In genomic region chr18:13137939-13138821, GRCh38 we compare ENCODE assay signal across 1 cellular context.
TF ChIP-seq lines count a peak whose summit lies in the region.

No MANE protein-coding gene starts in this region.

TF ChIP-seq in HepG2, 621 proteins besides CTCF, POLR2A, EP300 and RAD21 (continued from another document and continues in another):
- TF ChIP-seq GPBP1L1 (CRISPR knock-in tag; IDR thresholded peaks at IDR 0.05) (no peak), TAF15 (IDR thresholded peaks at IDR 0.05; ENCODE audit: low read depth, low read length, poor library complexity, severe bottlenecking) (no peak), IRX3 (CRISPR knock-in tag; IDR thresholded peaks at IDR 0.05; ENCODE audit: borderline replicate concordance, low read depth) (no peak), PAXIP1 (CRISPR knock-in tag; conservative IDR thresholded peaks at IDR 0.05) (peak; percentile 48; the same call in 1 of the 2 replicates), TSC22D2 (CRISPR knock-in tag; IDR thresholded peaks at IDR 0.05; ENCODE audit: borderline replicate concordance) (peak; percentile 23; the same call in 1 of the 2 replicates), PREB (CRISPR knock-in tag; IDR thresholded peaks at IDR 0.05) (no peak), ELF4 (CRISPR knock-in tag; IDR thresholded peaks at IDR 0.05; ENCODE audit: borderline replicate concordance) (peak; percentile 61; the same call in 1 of the 2 replicates), LBX2 (CRISPR knock-in tag; IDR thresholded peaks at IDR 0.05; ENCODE audit: borderline replicate concordance) (0 out of 2 replicates have a peak, but pooled peaks have one; percentile 10), ZNF501 (CRISPR knock-in tag; IDR thresholded peaks at IDR 0.05) (peak; percentile 38), TBL1XR1 (IDR thresholded peaks at IDR 0.05; ENCODE audit: borderline replicate concordance, low read length, partially characterized antibody) (no peak), ZNF83 (CRISPR knock-in tag; IDR thresholded peaks at IDR 0.05; ENCODE audit: borderline replicate concordance) (no peak), CREBL2 (CRISPR knock-in tag; IDR thresholded peaks at IDR 0.05; ENCODE audit: borderline replicate concordance) (0 out of 2 replicates have a peak, but pooled peaks have one; percentile 24), KDM4B (CRISPR knock-in tag; IDR thresholded peaks at IDR 0.05) (no peak), GTF2F1 (IDR thresholded peaks at IDR 0.05; ENCODE audit: low read length) (no peak), ADNP (CRISPR knock-in tag; IDR thresholded peaks at IDR 0.05) (no peak), ATF7 (IDR thresholded peaks at IDR 0.05) (no peak), ATF7 (CRISPR knock-in tag; IDR thresholded peaks at IDR 0.05) (no peak), FOXA1 (IDR thresholded peaks at IDR 0.05) (no peak), FOXA1 (CRISPR knock-in tag; IDR thresholded peaks at IDR 0.05) (peak; percentile 67), NFATC3 (CRISPR knock-in tag; IDR thresholded peaks at IDR 0.05) (no peak), FUBP1 (CRISPR knock-in tag; IDR thresholded peaks at IDR 0.05; ENCODE audit: borderline replicate concordance) (0 out of 2 replicates have a peak, but pooled peaks have one; percentile 36), SAFB2 (CRISPR knock-in tag; IDR thresholded peaks at IDR 0.05; ENCODE audit: borderline replicate concordance, low read depth) (no peak), ZNF33A (CRISPR knock-in tag; IDR thresholded peaks at IDR 0.05; ENCODE audit: borderline replicate concordance) (no peak), CEBPG (CRISPR knock-in tag; IDR thresholded peaks at IDR 0.05) (peak; percentile 31; the same call in 1 of the 2 replicates), RORA (CRISPR knock-in tag; IDR thresholded peaks at IDR 0.05) (no peak), ZNF567 (CRISPR knock-in tag; IDR thresholded peaks at IDR 0.05; ENCODE audit: borderline replicate concordance) (0 out of 2 replicates have a peak, but pooled peaks have one; percentile 53), NFAT5 (CRISPR knock-in tag; IDR thresholded peaks at IDR 0.05) (no peak), ZSCAN25 (CRISPR knock-in tag; IDR thresholded peaks at IDR 0.05) (no peak), ZNF589 (CRISPR knock-in tag; conservative IDR thresholded peaks at IDR 0.05) (no peak), ZNF280D (CRISPR knock-in tag; IDR thresholded peaks at IDR 0.05) (0 out of 2 replicates have a peak, but pooled peaks have one; percentile 1), USF2 (IDR thresholded peaks at IDR 0.05; ENCODE audit: low read depth, low read length) (no peak), USF2 (CRISPR knock-in tag; IDR thresholded peaks at IDR 0.05; ENCODE audit: borderline replicate concordance) (no peak), IKZF1 (IDR thresholded peaks at IDR 0.05) (no peak), ZBTB3 (CRISPR knock-in tag; IDR thresholded peaks at IDR 0.05; ENCODE audit: borderline replicate concordance, low read depth) (no peak), MAFG (CRISPR knock-in tag; IDR thresholded peaks at IDR 0.05) (no peak), REPIN1 (CRISPR knock-in tag; IDR thresholded peaks at IDR 0.05; ENCODE audit: borderline replicate concordance, low read depth) (no peak), ATF7-NPFF (CRISPR knock-in tag; IDR thresholded peaks at IDR 0.05; ENCODE audit: low read depth) (0 out of 2 replicates have a peak, but pooled peaks have one; percentile 31)
